Comparison of ENCODE assay signal across 35 cellular contexts in genomic region chr15:47351501-47351900, GRCh38.
"Had no signal": no experiment of that assay in that cellular context is flagged by ENCODE, and none has a peak within 500 bp of the region (broad histone marks: within the 10 kb centered on the region; RNA-seq: fewer than 3 reads in every experiment).

No MANE protein-coding gene starts in this region.

- H3K4me3 ChIP-seq: adrenal gland, body of pancreas, breast epithelium, cardiac muscle cell had no signal

- ATAC-seq: activated CD8-positive, alpha-beta T cell treated with anti-CD3 and anti-CD28 coated beads for 36 hours; activated naive CD4-positive, alpha-beta T cell treated with anti-CD3 and anti-CD28 coated beads, Interleukin-2, amount 50 U/mL, for 72 hours; activated T-cell treated with anti-CD3 and anti-CD28 coated beads, Interleukin-2, amount 50 U/mL, for 4 hours; activated T-cell treated with anti-CD3 and anti-CD28 coated beads, Interleukin-2, amount 50 U/mL, for 72 hours; activated T-helper 17 cell treated with anti-CD3 and anti-CD28 coated beads, Interleukin-2, amount 50 U/mL, for 72 hours; body of pancreas had no signal

- H3K36me3 ChIP-seq: adrenal gland, brain microvascular endothelial cell, breast epithelium, cardiac muscle cell had no signal

- FAIRE-seq: astrocyte, TTC549 had no signal

- H3K9me3 ChIP-seq: adrenal gland, body of pancreas, breast epithelium had no signal

- DNase-seq: activated B cell treated with CpG ODN at 0.5 μM for 24 hours; activated CD4-positive, alpha-beta memory T cell treated with anti-CD3 and anti-CD28 coated beads for 36 hours; activated CD4-positive, alpha-beta T cell treated with anti-CD3 and anti-CD28 coated beads for 4 hours; activated CD4-positive, alpha-beta T cell treated with anti-CD3 and anti-CD28 coated beads, Interleukin-2, amount 10 ng/mL, durations not matched to agents 24 days and 14 days; activated CD4-positive, alpha-beta T cell treated with anti-CD3 and anti-CD28 coated beads, Interleukin-2, amount 50 U/mL, for 1 hour; activated CD4-positive, alpha-beta T cell treated with anti-CD3 and anti-CD28 coated beads, Interleukin-2, amount 50 U/mL, for 4 hours; activated CD4-positive, CD25-positive, alpha-beta regulatory T cell treated with anti-CD3 and anti-CD28 coated beads, Interleukin-2, amount 50 U/mL, for 72 hours; activated CD8-positive, alpha-beta memory T cell treated with anti-CD3 and anti-CD28 coated beads, Interleukin-2, amount 50 U/mL, for 4 hours; activated CD8-positive, alpha-beta T cell treated with anti-CD3 and anti-CD28 coated beads for 36 hours; activated effector memory CD4-positive, alpha-beta T cell treated with anti-CD3 and anti-CD28 coated beads, Interleukin-2, amount 50 U/mL, for 16 hours; activated gamma-delta T cell treated with Interleukin-2 at 50 U/mL for 16 hours; activated naive CD4-positive, alpha-beta T cell; activated naive CD4-positive, alpha-beta T cell treated with anti-CD3 and anti-CD28 coated beads for 36 hours; activated naive CD4-positive, alpha-beta T cell treated with anti-CD3 and anti-CD28 coated beads, Interleukin-2, amount 50 U/mL, for 16 hours; activated naive CD8-positive, alpha-beta T cell treated with anti-CD3 and anti-CD28 coated beads for 36 hours; activated T-cell treated with anti-CD3 and anti-CD28 coated beads for 4 hours; activated T-cell treated with anti-CD3 and anti-CD28 coated beads, Interleukin-2, amount 50 U/mL, for 1 hour; activated T-cell treated with anti-CD3 and anti-CD28 coated beads, Interleukin-2, amount 50 U/mL, for 4 hours; activated T-cell treated with anti-CD3 and anti-CD28 coated beads, Interleukin-2, amount 50 U/mL, for 72 hours; adrenal gland; amniotic stem cell; aorta; body of pancreas; brain microvascular endothelial cell; central memory CD4-positive, alpha-beta T cell; T-helper 1 cell; T-helper 2 cell; T-helper 9 cell had no signal

- H3K4me1 ChIP-seq: adrenal gland, body of pancreas, breast epithelium had no signal

- H3K27ac ChIP-seq: adrenal gland, body of pancreas, brain microvascular endothelial cell, breast epithelium, cardiac muscle cell, VCaP had no signal

- H3K27me3 ChIP-seq: adrenal gland, body of pancreas, brain microvascular endothelial cell, breast epithelium, cardiac muscle cell had no signal
